Comparison of ENCODE assay signal across 1 cellular context in the genomic region with DNA sequence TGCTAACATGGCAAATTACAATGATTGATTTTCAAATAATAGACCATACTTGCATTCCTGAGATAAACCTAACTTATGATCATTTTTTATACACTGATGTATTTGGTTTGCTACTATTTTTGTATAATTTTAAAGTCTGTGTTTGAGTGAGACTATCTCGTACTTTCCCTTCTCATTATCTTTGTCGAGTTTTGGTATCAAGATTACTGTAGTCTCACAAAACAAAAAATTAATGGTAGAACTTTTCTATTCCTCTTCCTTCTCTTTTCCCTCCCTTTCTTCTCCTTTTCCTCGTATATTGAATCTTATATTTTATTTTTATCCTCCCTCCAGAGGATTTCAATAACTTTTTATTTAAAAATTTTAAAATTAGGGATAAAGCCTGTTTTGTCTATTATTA.
A peak's percentile ranks its signal among the peaks of the same experiment; 100 is the strongest.
TF ChIP-seq lines count a peak whose summit lies in the region.

No MANE protein-coding gene starts in this region.

TF ChIP-seq in K562, 482 proteins besides CTCF, POLR2A, EP300 and RAD21:
- no peak for TF ChIP-seq ZNF324 (CRISPR knock-in tag; IDR thresholded peaks at IDR 0.05)
- no peak for TF ChIP-seq SP1 (CRISPR knock-in tag; IDR thresholded peaks at IDR 0.05)
- TF ChIP-seq MCM3 (IDR thresholded peaks at IDR 0.05) = no peak
- TF ChIP-seq KLF13 (tag; IDR thresholded peaks at IDR 0.05; ENCODE audit: borderline replicate concordance, low read depth) = no peak
- peak; percentile 64 for TF ChIP-seq CBX8 (IDR thresholded peaks at IDR 0.05; ENCODE audit: borderline replicate concordance, extremely low read depth, low read depth, low read length, poor library complexity, severe bottlenecking)
